In the genomic region with DNA sequence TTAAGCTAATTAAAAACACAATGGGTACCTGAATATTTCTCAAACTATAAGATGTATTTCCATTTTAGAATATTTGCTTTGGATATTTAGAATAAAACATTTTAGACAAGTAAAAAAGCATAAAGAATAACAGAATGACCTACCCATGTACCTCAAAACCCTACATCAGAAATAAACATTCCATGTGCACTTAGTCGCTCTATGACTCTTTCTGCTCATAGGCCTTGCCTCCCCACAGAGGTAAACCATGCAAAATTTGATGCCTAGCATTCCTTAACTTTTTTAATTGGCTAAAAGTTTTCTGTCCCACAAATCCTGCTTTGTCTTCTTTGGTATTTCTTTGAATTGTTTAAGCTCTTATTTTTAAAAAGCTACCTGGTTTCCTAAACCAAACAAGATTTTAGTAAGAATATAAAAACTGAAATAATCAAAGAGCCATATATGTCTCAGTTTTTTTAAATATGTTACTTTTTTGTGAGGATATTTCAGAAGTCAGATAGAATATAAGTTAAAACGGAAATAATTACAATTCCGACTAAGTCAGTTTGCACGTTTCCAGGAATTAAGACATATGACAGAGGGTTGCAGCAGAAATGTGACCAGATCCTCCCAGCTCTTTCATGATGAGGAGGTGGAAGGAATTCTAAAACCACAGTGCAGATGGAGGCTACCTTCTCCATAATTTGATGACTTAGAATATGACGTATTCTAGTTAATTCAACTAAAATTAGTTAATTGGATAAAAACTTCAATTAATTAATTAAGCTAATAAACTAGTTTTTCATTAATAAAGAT, we compare ENCODE assay signal across 1 cellular context.
TF ChIP-seq lines count a peak whose summit lies in the region.

No MANE protein-coding gene starts in this region.

TF ChIP-seq in K562, 482 proteins besides CTCF, POLR2A, EP300 and RAD21 (continued from another document and continues in another):
- TF ChIP-seq FOXP4 (CRISPR knock-in tag; IDR thresholded peaks at IDR 0.05; ENCODE audit: borderline replicate concordance) = no peak
- TF ChIP-seq LEF1 (IDR thresholded peaks at IDR 0.05) = no peak
- no peak for TF ChIP-seq ATF7 (IDR thresholded peaks at IDR 0.05)
- TF ChIP-seq NR1H2 (CRISPR knock-in tag; IDR thresholded peaks at IDR 0.05) = no peak
- TF ChIP-seq ZC3H8 (IDR thresholded peaks at IDR 0.05) = no peak
- no peak for TF ChIP-seq CTCFL (IDR thresholded peaks at IDR 0.05; ENCODE audit: borderline replicate concordance, insufficient read depth, low read depth, low read length, poor library complexity, severe bottlenecking)
- TF ChIP-seq, protein P1, sequence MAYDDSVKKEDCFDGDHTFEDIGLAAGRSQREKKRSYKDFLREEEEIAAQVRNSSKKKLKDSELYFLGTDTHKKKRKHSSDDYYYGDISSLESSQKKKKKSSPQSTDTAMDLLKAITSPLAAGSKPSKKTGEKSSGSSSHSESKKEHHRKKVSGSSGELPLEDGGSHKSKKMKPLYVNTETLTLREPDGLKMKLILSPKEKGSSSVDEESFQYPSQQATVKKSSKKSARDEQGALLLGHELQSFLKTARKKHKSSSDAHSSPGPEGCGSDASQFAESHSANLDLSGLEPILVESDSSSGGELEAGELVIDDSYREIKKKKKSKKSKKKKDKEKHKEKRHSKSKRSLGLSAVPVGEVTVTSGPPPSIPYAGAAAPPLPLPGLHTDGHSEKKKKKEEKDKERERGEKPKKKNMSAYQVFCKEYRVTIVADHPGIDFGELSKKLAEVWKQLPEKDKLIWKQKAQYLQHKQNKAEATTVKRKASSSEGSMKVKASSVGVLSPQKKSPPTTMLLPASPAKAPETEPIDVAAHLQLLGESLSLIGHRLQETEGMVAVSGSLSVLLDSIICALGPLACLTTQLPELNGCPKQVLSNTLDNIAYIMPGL (CRISPR knock-in tag; IDR thresholded peaks at IDR 0.05) = no peak
- no peak for TF ChIP-seq GTF2F1 (IDR thresholded peaks at IDR 0.05; ENCODE audit: low read depth, low read length)
- TF ChIP-seq, protein P2, sequence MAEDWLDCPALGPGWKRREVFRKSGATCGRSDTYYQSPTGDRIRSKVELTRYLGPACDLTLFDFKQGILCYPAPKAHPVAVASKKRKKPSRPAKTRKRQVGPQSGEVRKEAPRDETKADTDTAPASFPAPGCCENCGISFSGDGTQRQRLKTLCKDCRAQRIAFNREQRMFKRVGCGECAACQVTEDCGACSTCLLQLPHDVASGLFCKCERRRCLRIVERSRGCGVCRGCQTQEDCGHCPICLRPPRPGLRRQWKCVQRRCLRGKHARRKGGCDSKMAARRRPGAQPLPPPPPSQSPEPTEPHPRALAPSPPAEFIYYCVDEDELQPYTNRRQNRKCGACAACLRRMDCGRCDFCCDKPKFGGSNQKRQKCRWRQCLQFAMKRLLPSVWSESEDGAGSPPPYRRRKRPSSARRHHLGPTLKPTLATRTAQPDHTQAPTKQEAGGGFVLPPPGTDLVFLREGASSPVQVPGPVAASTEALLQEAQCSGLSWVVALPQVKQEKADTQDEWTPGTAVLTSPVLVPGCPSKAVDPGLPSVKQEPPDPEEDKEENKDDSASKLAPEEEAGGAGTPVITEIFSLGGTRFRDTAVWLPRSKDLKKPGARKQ (CRISPR knock-in tag; IDR thresholded peaks at IDR 0.05) = no peak
- TF ChIP-seq ELF1 (tag; IDR thresholded peaks at IDR 0.05) = no peak
- no peak for TF ChIP-seq STAT5B (CRISPR knock-in tag; IDR thresholded peaks at IDR 0.05)
- TF ChIP-seq PTBP1 (IDR thresholded peaks at IDR 0.05; ENCODE audit: low read depth, low read length) = no peak
- no peak for TF ChIP-seq ZNF212 (CRISPR knock-in tag; IDR thresholded peaks at IDR 0.05)
- TF ChIP-seq ZNF395 (CRISPR knock-in tag; IDR thresholded peaks at IDR 0.05) = no peak
- TF ChIP-seq HMG20B (CRISPR knock-in tag; IDR thresholded peaks at IDR 0.05) = no peak
- no peak for TF ChIP-seq NFXL1 (CRISPR knock-in tag; IDR thresholded peaks at IDR 0.05)
- TF ChIP-seq, protein P3, sequence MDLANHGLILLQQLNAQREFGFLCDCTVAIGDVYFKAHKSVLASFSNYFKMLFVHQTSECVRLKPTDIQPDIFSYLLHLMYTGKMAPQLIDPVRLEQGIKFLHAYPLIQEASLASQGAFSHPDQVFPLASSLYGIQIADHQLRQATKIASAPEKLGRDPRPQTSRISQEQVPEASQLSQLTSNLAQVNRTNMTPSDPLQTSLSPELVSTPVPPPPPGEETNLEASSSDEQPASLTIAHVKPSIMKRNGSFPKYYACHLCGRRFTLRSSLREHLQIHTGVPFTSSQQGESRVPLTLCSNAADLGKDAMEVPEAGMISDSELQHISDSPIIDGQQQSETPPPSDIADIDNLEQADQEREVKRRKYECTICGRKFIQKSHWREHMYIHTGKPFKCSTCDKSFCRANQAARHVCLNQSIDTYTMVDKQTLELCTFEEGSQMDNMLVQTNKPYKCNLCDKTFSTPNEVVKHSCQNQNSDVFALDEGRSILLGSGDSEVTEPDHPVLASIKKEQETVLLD (IDR thresholded peaks at IDR 0.05) = no peak
- TF ChIP-seq RBM14 (IDR thresholded peaks at IDR 0.05; ENCODE audit: borderline replicate concordance, insufficient read depth, low read depth, low read length) = no peak
- TF ChIP-seq MITF (IDR thresholded peaks at IDR 0.05) = no peak
- TF ChIP-seq, protein P4, sequence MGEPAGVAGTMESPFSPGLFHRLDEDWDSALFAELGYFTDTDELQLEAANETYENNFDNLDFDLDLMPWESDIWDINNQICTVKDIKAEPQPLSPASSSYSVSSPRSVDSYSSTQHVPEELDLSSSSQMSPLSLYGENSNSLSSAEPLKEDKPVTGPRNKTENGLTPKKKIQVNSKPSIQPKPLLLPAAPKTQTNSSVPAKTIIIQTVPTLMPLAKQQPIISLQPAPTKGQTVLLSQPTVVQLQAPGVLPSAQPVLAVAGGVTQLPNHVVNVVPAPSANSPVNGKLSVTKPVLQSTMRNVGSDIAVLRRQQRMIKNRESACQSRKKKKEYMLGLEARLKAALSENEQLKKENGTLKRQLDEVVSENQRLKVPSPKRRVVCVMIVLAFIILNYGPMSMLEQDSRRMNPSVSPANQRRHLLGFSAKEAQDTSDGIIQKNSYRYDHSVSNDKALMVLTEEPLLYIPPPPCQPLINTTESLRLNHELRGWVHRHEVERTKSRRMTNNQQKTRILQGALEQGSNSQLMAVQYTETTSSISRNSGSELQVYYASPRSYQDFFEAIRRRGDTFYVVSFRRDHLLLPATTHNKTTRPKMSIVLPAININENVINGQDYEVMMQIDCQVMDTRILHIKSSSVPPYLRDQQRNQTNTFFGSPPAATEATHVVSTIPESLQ (CRISPR knock-in tag; IDR thresholded peaks at IDR 0.05) = no peak
- TF ChIP-seq E2F6 (IDR thresholded peaks at IDR 0.05; ENCODE audit: borderline replicate concordance in 1 of 2, extremely low read depth in 1 of 2, insufficient read depth in 1 of 2, insufficient read length in 1 of 2, low read depth in 1 of 2, low read length in 1 of 2, poor library complexity in 1 of 2, severe bottlenecking in 1 of 2) = no peak
